ENCODE assay signal across 1 cellular context in genomic region chr20:1393507-1393882, GRCh38.
TF ChIP-seq lines count a peak whose summit lies in the region.

No MANE protein-coding gene starts in this region.

TF ChIP-seq in WTC11, 78 proteins besides CTCF, POLR2A, EP300 and RAD21 (continued from another document):
- no peak for TF ChIP-seq FOXP4 (CRISPR knock-in tag; IDR thresholded peaks at IDR 0.05)
- TF ChIP-seq ZSCAN18 (CRISPR knock-in tag; IDR thresholded peaks at IDR 0.05): no peak
- TF ChIP-seq E2F5 (CRISPR knock-in tag; IDR thresholded peaks at IDR 0.05): no peak
- no peak for TF ChIP-seq ZBTB21 (CRISPR knock-in tag; IDR thresholded peaks at IDR 0.05; ENCODE audit: borderline replicate concordance)
- TF ChIP-seq SOX15 (CRISPR knock-in tag; IDR thresholded peaks at IDR 0.05): no peak
